30 cellular contexts compared by ENCODE assay signal in the genomic region with DNA sequence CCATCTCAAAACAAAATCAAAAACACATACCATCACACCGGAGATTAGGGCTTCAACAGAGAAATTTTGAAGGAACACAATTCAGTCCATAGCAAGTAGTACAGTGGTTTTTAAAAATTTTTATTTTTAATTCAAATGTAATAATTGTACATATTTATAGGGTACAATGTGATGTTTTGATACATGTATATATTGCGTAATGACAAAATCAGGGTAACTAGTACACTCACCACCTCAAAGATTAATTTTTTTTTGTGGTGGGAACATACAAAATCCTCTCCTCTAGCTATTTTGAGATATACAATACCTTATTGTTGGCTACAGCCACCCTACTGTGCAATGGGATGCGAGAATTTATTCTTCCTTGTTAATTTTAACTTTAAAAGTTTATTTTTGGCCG. TPM values are rescaled to one million over a fixed set of nuclear protein-coding genes. Genes with fewer than 3 reads are reported as not detected.
"Had no signal": no experiment of that assay in that cellular context is flagged by ENCODE, and none has a peak within 500 bp of the region (broad histone marks: within the 10 kb centered on the region; RNA-seq: fewer than 3 reads in every experiment).

No MANE protein-coding gene starts in this region.

- H3K36me3 ChIP-seq: ascending aorta, cardiac muscle cell had no signal

- H3K27ac ChIP-seq: ascending aorta, cardiac muscle cell, VCaP had no signal

- ATAC-seq: activated CD8-positive, alpha-beta memory T cell treated with anti-CD3 and anti-CD28 coated beads, Interleukin-2, amount 10 ng/mL, durations not matched to agents 7 days and 5 days; activated CD8-positive, alpha-beta T cell treated with anti-CD3 and anti-CD28 coated beads for 36 hours; activated naive CD8-positive, alpha-beta T cell treated with anti-CD3 and anti-CD28 coated beads, Interleukin-2, amount 50 U/mL, for 24 hours had no signal

- FAIRE-seq: bronchial epithelial cell, TTC549 had no signal

- H3K27me3 ChIP-seq: ascending aorta, cardiac muscle cell had no signal

- DNase-seq: activated B cell treated with CpG ODN at 0.5 μM for 24 hours; activated CD4-positive, alpha-beta memory T cell treated with anti-CD3 and anti-CD28 coated beads for 36 hours; activated CD4-positive, alpha-beta T cell treated with anti-CD3 and anti-CD28 coated beads for 4 hours; activated CD4-positive, alpha-beta T cell treated with anti-CD3 and anti-CD28 coated beads, Interleukin-2, amount 10 ng/mL, durations not matched to agents 24 days and 14 days; activated CD4-positive, alpha-beta T cell treated with anti-CD3 and anti-CD28 coated beads, Interleukin-2, amount 50 U/mL, for 1 hour; activated CD4-positive, alpha-beta T cell treated with anti-CD3 and anti-CD28 coated beads, Interleukin-2, amount 50 U/mL, for 4 hours; activated CD4-positive, CD25-positive, alpha-beta regulatory T cell treated with anti-CD3 and anti-CD28 coated beads, Interleukin-2, amount 50 U/mL, for 72 hours; activated CD8-positive, alpha-beta memory T cell treated with anti-CD3 and anti-CD28 coated beads for 24 hours; activated CD8-positive, alpha-beta memory T cell treated with anti-CD3 and anti-CD28 coated beads, Interleukin-2, amount 10 ng/mL, durations not matched to agents 7 days and 5 days; activated CD8-positive, alpha-beta memory T cell treated with anti-CD3 and anti-CD28 coated beads, Interleukin-2, amount 50 U/mL, for 48 hours; activated CD8-positive, alpha-beta T cell treated with anti-CD3 and anti-CD28 coated beads for 36 hours; activated effector memory CD4-positive, alpha-beta T cell treated with Interleukin-2 at 50 U/mL for 16 hours; activated gamma-delta T cell; activated naive CD4-positive, alpha-beta T cell treated with anti-CD3 and anti-CD28 coated beads, Interleukin-2, amount 10 ng/mL, durations not matched to agents 7 days and 5 days; activated naive CD4-positive, alpha-beta T cell treated with Interleukin-2 at 50 U/mL for 16 hours; activated naive CD8-positive, alpha-beta T cell treated with anti-CD3 and anti-CD28 coated beads, Interleukin-2, amount 10 ng/mL, durations not matched to agents 7 days and 5 days; activated naive CD8-positive, alpha-beta T cell treated with anti-CD3 and anti-CD28 coated beads, Interleukin-2, amount 50 U/mL, for 24 hours; activated T-cell treated with anti-CD3 and anti-CD28 coated beads, Interleukin-2, amount 50 U/mL, for 24 hours; activated T-cell treated with anti-CD3 and anti-CD28 coated beads, Interleukin-2, amount 50 U/mL, for 48 hours; amygdala; anterior cingulate cortex; caudate nucleus; cerebellar nuclear complex; T-helper 2 cell; T-helper 9 cell had no signal

- H3K4me3 ChIP-seq: ascending aorta, cardiac muscle cell had no signal

- H3K9me3 ChIP-seq: ascending aorta had no signal

RNA-seq across cellular contexts. Expression of a gene that starts 42.5 kb away (rescaled TPM):
- total RNA-seq: activated CD4-positive, alpha-beta T cell treated with anti-CD3 and anti-CD28 coated beads, Interleukin-2, amount 10 ng/mL, durations not matched to agents 24 days and 14 days had no signal
